In genomic region chr2:85660301-85660700, GRCh38 we compare ENCODE assay signal across 8 cellular contexts. TPM values are rescaled to one million over a fixed set of nuclear protein-coding genes. Genes with fewer than 3 reads are reported as not detected.
"Had no signal": no experiment of that assay in that cellular context is flagged by ENCODE, and none has a peak within 500 bp of the region (broad histone marks: within the 10 kb centered on the region; RNA-seq: fewer than 3 reads in every experiment).

No MANE protein-coding gene starts in this region.

RNA-seq across cellular contexts. Expression of gene SFTPB, which starts 7.7 kb away (rescaled TPM):
- total RNA-seq: subcutaneous adipose tissue, suprapubic skin, thoracic aorta, tibial nerve, transverse colon, urinary bladder, vagina had no signal
- polyA plus RNA-seq: urinary bladder had no signal

RNA-seq across cellular contexts. Expression of gene GNLY, which starts 33.9 kb away (rescaled TPM):
- total RNA-seq: temporal lobe, urinary bladder had no signal
